Comparison of ENCODE assay signal across 8 cellular contexts in the genomic region with DNA sequence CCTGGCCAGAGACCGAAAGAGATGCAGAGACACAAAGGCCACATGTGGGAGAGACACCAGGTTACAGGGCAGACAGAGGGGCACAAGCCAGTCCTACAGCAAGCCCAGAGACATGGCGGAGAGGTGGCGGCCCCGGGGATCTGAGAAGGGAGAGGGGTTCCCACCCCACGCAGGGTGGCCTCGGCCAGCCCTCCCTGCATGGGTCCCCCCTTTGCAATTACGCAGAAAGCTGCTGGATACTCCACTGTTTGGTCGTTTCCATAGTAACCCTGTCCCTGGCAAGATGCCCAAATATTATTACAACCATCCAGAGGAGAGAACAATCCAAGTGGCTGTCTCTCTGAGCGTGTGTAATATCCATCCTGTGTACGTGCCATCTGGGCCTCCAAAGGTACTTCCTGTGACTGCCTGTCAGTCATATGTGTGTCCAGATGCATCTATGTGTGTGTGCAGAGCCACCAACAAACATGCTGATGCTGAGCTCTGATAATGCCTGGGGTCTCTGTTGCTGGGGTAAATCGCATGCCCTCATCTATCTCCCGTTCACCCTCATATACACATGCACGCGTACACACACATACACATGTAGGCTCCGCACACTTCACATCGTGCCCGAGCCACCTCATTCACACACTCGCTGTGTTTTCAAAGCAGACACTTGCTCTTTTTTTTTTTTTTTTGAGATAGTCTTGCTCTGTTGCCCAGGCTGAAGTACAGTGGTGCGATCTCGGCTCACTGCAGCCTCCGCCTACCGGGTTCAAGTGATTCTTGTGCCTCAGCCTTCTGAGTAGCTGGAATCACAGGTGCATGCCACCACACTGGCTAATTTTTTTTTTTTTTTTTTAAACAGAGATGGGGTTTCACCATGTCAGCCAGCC. TPM values are rescaled to one million over a fixed set of nuclear protein-coding genes. Genes with fewer than 3 reads are reported as not detected.
DNase-seq lines count a peak whose midpoint lies in the region; ATAC-seq, FAIRE-seq and TF ChIP-seq lines count a peak whose summit lies in the region.

No MANE protein-coding gene starts in this region.

- H3K4me1 ChIP-seq in rectal smooth muscle tissue (ENCODE audit: control insufficient read depth, insufficient read depth, low read length): peaks cover 23% of the 10 kb centered on the region

- H3K4me3 Mint-ChIP-seq in HFFc6: no peak overlapping the region; the same call in 1 of the 2 replicates

- TF ChIP-seq CTCF in HFFc6 (IDR thresholded peaks at IDR 0.05) (no peak), fibroblast of pulmonary artery (IDR thresholded peaks at IDR 0.05; ENCODE audit: low read length, missing control alignments) (no peak)

- no peak for FAIRE-seq in GM19239 (lab: Jason Lieb, UNC)

- peak; percentile 88 for DNase-seq in HFFc6
- DNase-seq in RPMI7951 (ENCODE audit: low read depth): peak; percentile 28
- DNase-seq in fibroblast of pulmonary artery (ENCODE audit: low read depth): peak; percentile 96
- DNase-seq in GM19239 (ENCODE audit: insufficient read length, low spot score): no peak
- DNase-seq in 8988T: no peak
- no peak for DNase-seq in stimulated activated naive CD4-positive, alpha-beta T cell treated with Interleukin-2 at 50 U/mL for 16 hours (lab: John Stamatoyannopoulos, UW)

- peak overlapping the region; percentile 89 for H3K27ac ChIP-seq in rectal smooth muscle tissue (ENCODE audit: low read depth, low read length)

- no peaks in the 10 kb centered on the region for H3K9me3 Mint-ChIP-seq in HFFc6

- no peak overlapping the region for H3K4me3 ChIP-seq in fibroblast of pulmonary artery (replicated peaks; ENCODE audit: low read depth, low read length)
- H3K4me3 ChIP-seq in rectal smooth muscle tissue (ENCODE audit: low read length): peak overlapping the region; percentile 50

- no peak for ATAC-seq in GM19397 (IDR thresholded peaks at IDR 0.05; ENCODE audit: unreplicated experiment)

- H3K36me3 Mint-ChIP-seq in HFFc6 (ENCODE audit: low read depth): peaks cover 11% of the 10 kb centered on the region

- H3K4me1 Mint-ChIP-seq in HFFc6 (ENCODE audit: low read depth): peaks cover 57% of the 10 kb centered on the region

- no peak overlapping the region for H3K9ac ChIP-seq in rectal smooth muscle tissue (ENCODE audit: low read length)

- peaks cover 2% of the 10 kb centered on the region for H3K27me3 Mint-ChIP-seq in HFFc6 (ENCODE audit: insufficient read depth)

- peaks cover 4% of the 10 kb centered on the region for H3K36me3 ChIP-seq in rectal smooth muscle tissue (ENCODE audit: control insufficient read depth, insufficient read depth, low read length)

- peak overlapping the region; percentile 94 for H3K27ac Mint-ChIP-seq in HFFc6

- H3K27me3 ChIP-seq in rectal smooth muscle tissue (ENCODE audit: control insufficient read depth, insufficient read depth, low read length): peaks cover under 1% of the 10 kb centered on the region

RNA-seq across cellular contexts. Expression of gene PCGF2, which starts 5.5 kb away (rescaled TPM):
- total RNA-seq in HFFc6 (2021; fragmentation: NEBNext Ultra II Directional; extraction: Animal tissue kit (Norgen Biotek cat#: 25700)): 10 to 100 TPM; 59.7 to 73.5 (median 69.0) TPM
- total RNA-seq in RPMI7951 (2014; rRNA removed; shearing (Covaris generic)): 3.8 and 7.6 TPM in 2 replicates

RNA-seq across cellular contexts. Expression of gene PSMB3, which starts 9.9 kb away (rescaled TPM):
- total RNA-seq in HFFc6 (2021; fragmentation: NEBNext Ultra II Directional; extraction: Animal tissue kit (Norgen Biotek cat#: 25700)): 100 to 1,000 TPM; 232 to 273 (median 253) TPM
- total RNA-seq in RPMI7951 (2014; rRNA removed; shearing (Covaris generic)): 468 and 479 TPM in 2 replicates

RNA-seq across cellular contexts. Expression of gene CISD3, which starts 12.5 kb away (rescaled TPM):
- 10 to 100 TPM; 35.0 to 38.7 (median 36.6) TPM for total RNA-seq in HFFc6 (2021; fragmentation: NEBNext Ultra II Directional; extraction: Animal tissue kit (Norgen Biotek cat#: 25700))
- total RNA-seq in RPMI7951 (2014; rRNA removed; shearing (Covaris generic)): 6.0 and 6.9 TPM in 2 replicates

RNA-seq across cellular contexts. Expression of gene MLLT6, which starts 37.6 kb away (rescaled TPM):
- 10 to 100 TPM; 26.5 to 31.5 (median 30.2) TPM for total RNA-seq in HFFc6 (2021; fragmentation: NEBNext Ultra II Directional; extraction: Animal tissue kit (Norgen Biotek cat#: 25700))
- 9.3 and 13.9 TPM in 2 replicates for total RNA-seq in RPMI7951 (2014; rRNA removed; shearing (Covaris generic))

RNA-seq across cellular contexts. Expression of gene PIP4K2B, which starts 56.7 kb away (rescaled TPM):
- total RNA-seq in HFFc6 (2021; fragmentation: NEBNext Ultra II Directional; extraction: Animal tissue kit (Norgen Biotek cat#: 25700)): 10 to 100 TPM; 48.7 to 61.8 (median 55.5) TPM
- 28.8 and 29.6 TPM in 2 replicates for total RNA-seq in RPMI7951 (2014; rRNA removed; shearing (Covaris generic))

Comparison
In these comparisons a context has a peak if more than half of its experiments do, and no peak if none do; other contexts are left out.
1. DNase-seq: peak in HFFc6 (single experiment), RPMI7951 (single experiment) and fibroblast of pulmonary artery (single experiment); none in GM19239 (single experiment), 8988T (single experiment) and stimulated activated naive CD4-positive, alpha-beta T cell treated with Interleukin-2 at 50 U/mL for 16 hours (single experiment).